In the genomic region with DNA sequence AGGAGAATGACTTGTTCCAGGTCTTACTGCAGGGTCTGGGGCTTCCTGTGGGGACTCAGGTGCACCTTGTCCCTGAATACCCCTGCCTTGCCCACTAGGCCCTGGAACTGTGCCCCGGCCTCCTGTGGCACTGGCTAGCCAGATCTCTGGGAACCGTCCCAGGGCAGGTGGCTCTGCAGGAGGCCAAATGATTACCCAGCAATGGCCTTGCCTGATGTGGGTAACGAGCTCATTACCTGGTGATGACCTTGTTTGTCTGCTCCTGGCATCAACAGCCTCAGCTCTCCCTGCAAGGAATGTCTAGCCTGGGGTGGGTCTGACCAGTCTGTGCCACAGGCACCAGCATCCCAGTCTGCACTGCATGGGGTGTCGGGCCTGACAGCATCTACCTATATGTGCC, we compare ENCODE assay signal across 1 cellular context. TPM values are rescaled to one million over a fixed set of nuclear protein-coding genes. Genes with fewer than 3 reads are reported as not detected.
"Had no signal": no experiment of that assay in that cellular context is flagged by ENCODE, and none has a peak within 500 bp of the region (broad histone marks: within the 10 kb centered on the region; RNA-seq: fewer than 3 reads in every experiment).

No MANE protein-coding gene starts in this region.

RNA-seq across cellular contexts. Expression of a gene that starts 18.2 kb away (rescaled TPM):
- total RNA-seq: GM23248 had no signal
